Comparison of ENCODE assay signal across 20 cellular contexts in genomic region chr6:138785980-138786379, GRCh38. TPM values are rescaled to one million over a fixed set of nuclear protein-coding genes. Genes with fewer than 3 reads are reported as not detected.
"Had no signal": no experiment of that assay in that cellular context is flagged by ENCODE, and none has a peak within 500 bp of the region (broad histone marks: within the 10 kb centered on the region; RNA-seq: fewer than 3 reads in every experiment).

No MANE protein-coding gene starts in this region.

- H3K9me3 ChIP-seq: lower lobe of right lung, prostate gland, sigmoid colon, suprapubic skin had no signal

- H3K36me3 ChIP-seq: prostate gland had no signal

- H3K4me3 Mint-ChIP-seq: activated CD8-positive, alpha-beta memory T cell treated with anti-CD3 and anti-CD28 coated beads, Interleukin-2, amount 10 ng/mL, durations not matched to agents 7 days and 5 days; activated T-cell treated with anti-CD3 and anti-CD28 coated beads, Interleukin-2, amount 50 U/mL, for 4 hours; natural killer cell treated with Interleukin-12 subunit alpha and Interleukin-12 subunit beta and Interleukin-15 and Interleukin-18, amount 100 ng/mL, for 72 hours; T-helper 2 cell treated with Interferon-gamma antibody and Interleukin-4, amounts not matched to agents 5 μg/mL and 100 μg/mL, for 36 hours; type B pancreatic cell had no signal

- H3K27ac ChIP-seq: lower lobe of right lung, prostate gland, suprapubic skin had no signal

- H3K4me3 ChIP-seq: lower lobe of right lung, prostate gland, sigmoid colon, suprapubic skin had no signal

- H3K9me3 Mint-ChIP-seq: activated naive CD4-positive, alpha-beta T cell treated with anti-CD3 and anti-CD28 coated beads, Interleukin-2, amount 50 U/mL, for 72 hours; activated T-cell treated with anti-CD3 and anti-CD28 coated beads, Interleukin-2, amount 50 U/mL, for 4 hours; natural killer cell treated with Interleukin-12 subunit alpha and Interleukin-12 subunit beta and Interleukin-15 and Interleukin-18, amount 100 ng/mL, for 72 hours; T-helper 2 cell treated with Interferon-gamma antibody and Interleukin-4, amounts not matched to agents 5 μg/mL and 100 μg/mL, for 36 hours; type B pancreatic cell had no signal

- H3K4me1 ChIP-seq: lower lobe of right lung, prostate gland, suprapubic skin had no signal

- H3K27ac Mint-ChIP-seq: activated CD8-positive, alpha-beta memory T cell treated with anti-CD3 and anti-CD28 coated beads, Interleukin-2, amount 10 ng/mL, durations not matched to agents 7 days and 5 days; activated naive CD4-positive, alpha-beta T cell treated with anti-CD3 and anti-CD28 coated beads, Interleukin-2, amount 50 U/mL, for 72 hours; natural killer cell treated with Interleukin-12 subunit alpha and Interleukin-12 subunit beta and Interleukin-15 and Interleukin-18, amount 100 ng/mL, for 72 hours; T-helper 2 cell treated with Interferon-gamma antibody and Interleukin-4, amounts not matched to agents 5 μg/mL and 100 μg/mL, for 36 hours; type B pancreatic cell had no signal

- H3K27me3 ChIP-seq: sigmoid colon, suprapubic skin had no signal

- ATAC-seq: activated CD8-positive, alpha-beta memory T cell treated with anti-CD3 and anti-CD28 coated beads, Interleukin-2, amount 10 ng/mL, durations not matched to agents 7 days and 5 days; activated naive CD4-positive, alpha-beta T cell treated with anti-CD3 and anti-CD28 coated beads, Interleukin-2, amount 50 U/mL, for 72 hours; activated T-cell treated with anti-CD3 and anti-CD28 coated beads, Interleukin-2, amount 50 U/mL, for 4 hours; lower lobe of right lung; natural killer cell treated with Interleukin-12 subunit alpha and Interleukin-12 subunit beta and Interleukin-15 and Interleukin-18, amount 100 ng/mL, for 72 hours had no signal

- DNase-seq: activated CD4-positive, alpha-beta T cell treated with anti-CD3 and anti-CD28 coated beads, Interleukin-2, amount 50 U/mL, for 4 hours; activated CD4-positive, CD25-positive, alpha-beta regulatory T cell treated with anti-CD3 and anti-CD28 coated beads, Interleukin-2, amount 50 U/mL, for 72 hours; activated CD8-positive, alpha-beta memory T cell treated with anti-CD3 and anti-CD28 coated beads, Interleukin-2, amount 10 ng/mL, durations not matched to agents 7 days and 5 days; activated effector memory CD4-positive, alpha-beta T cell treated with anti-CD3 and anti-CD28 coated beads, Interleukin-2, amount 50 U/mL, for 16 hours; activated T-cell treated with anti-CD3 and anti-CD28 coated beads, Interleukin-2, amount 50 U/mL, for 4 hours; foreskin melanocyte; kidney; lower lobe of right lung; sigmoid colon; stimulated activated CD4-positive, alpha-beta T cell treated with anti-CD3 and anti-CD28 coated beads, Interleukin-12 subunit alpha, Interleukin-12 subunit beta, amount 100 ng/mL, for 4 hours; stimulated activated naive CD4-positive, alpha-beta T cell; SW 1271 had no signal

- H3K27me3 Mint-ChIP-seq: activated CD8-positive, alpha-beta memory T cell treated with anti-CD3 and anti-CD28 coated beads, Interleukin-2, amount 10 ng/mL, durations not matched to agents 7 days and 5 days; natural killer cell treated with Interleukin-12 subunit alpha and Interleukin-12 subunit beta and Interleukin-15 and Interleukin-18, amount 100 ng/mL, for 72 hours; type B pancreatic cell had no signal

RNA-seq across cellular contexts. Expression of gene ECT2L, which starts 9.9 kb away (rescaled TPM):
- total RNA-seq: activated CD8-positive, alpha-beta memory T cell treated with anti-CD3 and anti-CD28 coated beads, Interleukin-2, amount 10 ng/mL, durations not matched to agents 7 days and 5 days; activated naive CD4-positive, alpha-beta T cell treated with anti-CD3 and anti-CD28 coated beads, Interleukin-2, amount 50 U/mL, for 72 hours; activated T-cell treated with anti-CD3 and anti-CD28 coated beads, Interleukin-2, amount 50 U/mL, for 4 hours; bronchial epithelial cell; endothelial cell of umbilical vein; natural killer cell treated with Interleukin-12 subunit alpha and Interleukin-12 subunit beta and Interleukin-15 and Interleukin-18, amount 100 ng/mL, for 72 hours; sigmoid colon had no signal
